1 cellular context compared by ENCODE assay signal in the genomic region with DNA sequence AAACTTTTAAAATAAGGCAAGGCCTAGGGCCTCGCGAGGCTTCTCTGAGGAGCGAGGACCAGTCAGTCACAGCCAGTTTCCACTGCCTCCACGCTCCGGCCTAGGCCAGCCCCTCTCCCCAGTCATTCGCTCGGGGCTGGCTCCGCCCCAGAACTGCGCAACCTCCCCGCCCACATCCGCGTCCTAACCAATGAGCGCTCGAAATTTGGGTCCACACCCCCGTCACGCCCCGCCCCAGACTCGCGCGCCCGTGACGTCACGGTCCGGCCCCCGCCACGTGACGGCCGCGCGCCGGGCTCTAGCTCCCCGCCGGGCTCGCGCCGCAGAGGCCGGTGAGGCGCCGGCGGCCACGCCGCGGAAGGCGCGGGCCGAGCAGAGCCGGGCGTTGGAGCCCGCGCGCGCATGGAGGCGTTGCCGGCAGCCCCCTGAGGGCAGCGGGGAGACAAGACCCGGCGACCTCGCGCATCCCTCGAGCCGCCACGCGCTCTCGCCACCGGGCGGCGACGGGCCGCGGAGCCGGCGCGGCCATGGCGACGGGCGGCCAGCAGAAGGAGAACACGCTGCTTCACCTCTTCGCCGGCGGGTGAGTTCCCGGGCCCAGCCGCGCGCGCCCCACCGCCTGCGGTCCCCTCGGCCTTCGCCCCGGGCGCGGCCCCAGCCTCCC.
TF ChIP-seq lines count a peak whose summit lies in the region.

A gene with protein sequence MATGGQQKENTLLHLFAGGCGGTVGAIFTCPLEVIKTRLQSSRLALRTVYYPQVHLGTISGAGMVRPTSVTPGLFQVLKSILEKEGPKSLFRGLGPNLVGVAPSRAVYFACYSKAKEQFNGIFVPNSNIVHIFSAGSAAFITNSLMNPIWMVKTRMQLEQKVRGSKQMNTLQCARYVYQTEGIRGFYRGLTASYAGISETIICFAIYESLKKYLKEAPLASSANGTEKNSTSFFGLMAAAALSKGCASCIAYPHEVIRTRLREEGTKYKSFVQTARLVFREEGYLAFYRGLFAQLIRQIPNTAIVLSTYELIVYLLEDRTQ (plus strand): TSS at position 301 of the 664 bp plus-strand sequence. CDS start 227 bp downstream, at position 528.

TF ChIP-seq in HepG2, 621 proteins besides CTCF, POLR2A, EP300 and RAD21 (continued from another document and continues in another):
- TF ChIP-seq SP140L (CRISPR knock-in tag; IDR thresholded peaks at IDR 0.05; ENCODE audit: borderline replicate concordance) (no peak; the same call in 1 of the 2 replicates), MEIS2 (CRISPR knock-in tag; IDR thresholded peaks at IDR 0.05) (no peak; the same call in none of the 2 replicates), DR1 (CRISPR knock-in tag; IDR thresholded peaks at IDR 0.05) (peak; percentile 64; the same call in 1 of the 2 replicates), DPF2 (CRISPR knock-in tag; IDR thresholded peaks at IDR 0.05; ENCODE audit: borderline replicate concordance, low read depth) (no peak; the same call in 1 of the 2 replicates), ZBTB7A (CRISPR knock-in tag; IDR thresholded peaks at IDR 0.05) (no peak), SRY (CRISPR knock-in tag; IDR thresholded peaks at IDR 0.05) (peak; percentile 60), ZNF235 (CRISPR knock-in tag; IDR thresholded peaks at IDR 0.05; ENCODE audit: borderline replicate concordance) (no peak), NCOA1 (CRISPR knock-in tag; IDR thresholded peaks at IDR 0.05) (no peak), KDM4B (CRISPR knock-in tag; IDR thresholded peaks at IDR 0.05) (no peak), PPARG (CRISPR knock-in tag; conservative IDR thresholded peaks at IDR 0.05) (no peak), ZNF652 (CRISPR knock-in tag; IDR thresholded peaks at IDR 0.05; ENCODE audit: borderline replicate concordance, low read depth) (no peak), NKX3-1 (CRISPR knock-in tag; IDR thresholded peaks at IDR 0.05) (no peak; the same call in 1 of the 2 replicates), ZBTB21 (CRISPR knock-in tag; IDR thresholded peaks at IDR 0.05) (no peak), STAG1 (CRISPR knock-in tag; IDR thresholded peaks at IDR 0.05) (no peak), ZNF724P (CRISPR knock-in tag; IDR thresholded peaks at IDR 0.05; ENCODE audit: borderline replicate concordance) (no peak), GTF3A (CRISPR knock-in tag; conservative IDR thresholded peaks at IDR 0.05) (no peak), ZNF547 (CRISPR knock-in tag; IDR thresholded peaks at IDR 0.05) (no peak; the same call in 1 of the 2 replicates), ZFP1 (CRISPR knock-in tag; IDR thresholded peaks at IDR 0.05) (0 out of 2 replicates have a peak, but pooled peaks have one; percentile 48), CHD2 (IDR thresholded peaks at IDR 0.05; ENCODE audit: low read depth, low read length) (peak; percentile 93), SOX5 (CRISPR knock-in tag; IDR thresholded peaks at IDR 0.05; ENCODE audit: borderline replicate concordance) (peak; percentile 57), ZNF317 (CRISPR knock-in tag; IDR thresholded peaks at IDR 0.05) (peak; percentile 72), ZFP82 (CRISPR knock-in tag; IDR thresholded peaks at IDR 0.05; ENCODE audit: borderline replicate concordance) (no peak), PCBP1 (IDR thresholded peaks at IDR 0.05; ENCODE audit: borderline replicate concordance, low read depth, low read length) (no peak), AKAP8 (CRISPR knock-in tag; IDR thresholded peaks at IDR 0.05) (peak; percentile 54; the same call in 1 of the 2 replicates), ZNF788 (CRISPR knock-in tag; IDR thresholded peaks at IDR 0.05; ENCODE audit: borderline replicate concordance) (0 out of 2 replicates have a peak, but pooled peaks have one; percentile 16), KAT7 (CRISPR knock-in tag; IDR thresholded peaks at IDR 0.05; ENCODE audit: borderline replicate concordance) (no peak), MAFG (CRISPR knock-in tag; IDR thresholded peaks at IDR 0.05) (no peak), ZBTB8A (CRISPR knock-in tag; IDR thresholded peaks at IDR 0.05; ENCODE audit: borderline replicate concordance, low read depth) (no peak), ZNF510 (CRISPR knock-in tag; IDR thresholded peaks at IDR 0.05; ENCODE audit: low read depth) (0 out of 2 replicates have a peak, but pooled peaks have one; percentile 21), FOXP1 (IDR thresholded peaks at IDR 0.05) (no peak), FOXP1 (CRISPR knock-in tag; IDR thresholded peaks at IDR 0.05) (peak; percentile 17; the same call in 1 of the 2 replicates), CBFB (CRISPR knock-in tag; IDR thresholded peaks at IDR 0.05) (peak; percentile 35; the same call in 1 of the 2 replicates), BRCA1 (CRISPR knock-in tag; IDR thresholded peaks at IDR 0.05) (no peak), ZNF782 (CRISPR knock-in tag; IDR thresholded peaks at IDR 0.05; ENCODE audit: borderline replicate concordance) (no peak), HDAC1 (CRISPR knock-in tag; IDR thresholded peaks at IDR 0.05) (no peak), ZBTB42 (CRISPR knock-in tag; IDR thresholded peaks at IDR 0.05) (no peak), HOXD1 (CRISPR knock-in tag; IDR thresholded peaks at IDR 0.05) (0 out of 2 replicates have a peak, but pooled peaks have one; percentile 60)
- TF ChIP-seq, protein P1, sequence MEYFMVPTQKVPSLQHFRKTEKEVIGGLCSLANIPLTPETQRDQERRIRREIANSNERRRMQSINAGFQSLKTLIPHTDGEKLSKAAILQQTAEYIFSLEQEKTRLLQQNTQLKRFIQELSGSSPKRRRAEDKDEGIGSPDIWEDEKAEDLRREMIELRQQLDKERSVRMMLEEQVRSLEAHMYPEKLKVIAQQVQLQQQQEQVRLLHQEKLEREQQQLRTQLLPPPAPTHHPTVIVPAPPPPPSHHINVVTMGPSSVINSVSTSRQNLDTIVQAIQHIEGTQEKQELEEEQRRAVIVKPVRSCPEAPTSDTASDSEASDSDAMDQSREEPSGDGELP (IDR thresholded peaks at IDR 0.05; ENCODE audit: borderline replicate concordance, low read depth): no peak
- TF ChIP-seq, protein P2, sequence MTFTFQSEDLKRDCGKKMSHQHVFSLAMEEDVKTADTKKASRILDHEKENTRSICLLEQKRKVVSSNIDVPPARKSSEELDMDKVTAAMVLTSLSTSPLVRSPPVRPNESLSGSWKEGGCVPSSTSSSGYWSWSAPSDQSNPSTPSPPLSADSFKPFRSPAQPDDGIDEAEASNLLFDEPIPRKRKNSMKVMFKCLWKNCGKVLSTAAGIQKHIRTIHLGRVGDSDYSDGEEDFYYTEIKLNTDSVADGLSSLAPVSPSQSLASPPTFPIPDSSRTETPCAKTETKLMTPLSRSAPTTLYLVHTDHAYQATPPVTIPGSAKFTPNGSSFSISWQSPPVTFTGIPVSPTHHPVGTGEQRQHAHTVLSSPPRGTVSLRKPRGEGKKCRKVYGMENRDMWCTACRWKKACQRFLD (CRISPR knock-in tag; IDR thresholded peaks at IDR 0.05; ENCODE audit: borderline replicate concordance): no peak
- TF ChIP-seq, protein P3, sequence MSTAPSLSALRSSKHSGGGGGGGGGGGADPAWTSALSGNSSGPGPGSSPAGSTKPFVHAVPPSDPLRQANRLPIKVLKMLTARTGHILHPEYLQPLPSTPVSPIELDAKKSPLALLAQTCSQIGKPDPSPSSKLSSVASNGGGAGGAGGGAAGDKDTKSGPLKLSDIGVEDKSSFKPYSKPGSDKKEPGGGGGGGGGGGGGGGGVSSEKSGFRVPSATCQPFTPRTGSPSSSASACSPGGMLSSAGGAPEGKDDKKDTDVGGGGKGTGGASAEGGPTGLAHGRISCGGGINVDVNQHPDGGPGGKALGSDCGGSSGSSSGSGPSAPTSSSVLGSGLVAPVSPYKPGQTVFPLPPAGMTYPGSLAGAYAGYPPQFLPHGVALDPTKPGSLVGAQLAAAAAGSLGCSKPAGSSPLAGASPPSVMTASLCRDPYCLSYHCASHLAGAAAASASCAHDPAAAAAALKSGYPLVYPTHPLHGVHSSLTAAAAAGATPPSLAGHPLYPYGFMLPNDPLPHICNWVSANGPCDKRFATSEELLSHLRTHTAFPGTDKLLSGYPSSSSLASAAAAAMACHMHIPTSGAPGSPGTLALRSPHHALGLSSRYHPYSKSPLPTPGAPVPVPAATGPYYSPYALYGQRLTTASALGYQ (CRISPR knock-in tag; IDR thresholded peaks at IDR 0.05): 0 out of 2 replicates have a peak, but pooled peaks have one; percentile 8
- TF ChIP-seq, protein P4, sequence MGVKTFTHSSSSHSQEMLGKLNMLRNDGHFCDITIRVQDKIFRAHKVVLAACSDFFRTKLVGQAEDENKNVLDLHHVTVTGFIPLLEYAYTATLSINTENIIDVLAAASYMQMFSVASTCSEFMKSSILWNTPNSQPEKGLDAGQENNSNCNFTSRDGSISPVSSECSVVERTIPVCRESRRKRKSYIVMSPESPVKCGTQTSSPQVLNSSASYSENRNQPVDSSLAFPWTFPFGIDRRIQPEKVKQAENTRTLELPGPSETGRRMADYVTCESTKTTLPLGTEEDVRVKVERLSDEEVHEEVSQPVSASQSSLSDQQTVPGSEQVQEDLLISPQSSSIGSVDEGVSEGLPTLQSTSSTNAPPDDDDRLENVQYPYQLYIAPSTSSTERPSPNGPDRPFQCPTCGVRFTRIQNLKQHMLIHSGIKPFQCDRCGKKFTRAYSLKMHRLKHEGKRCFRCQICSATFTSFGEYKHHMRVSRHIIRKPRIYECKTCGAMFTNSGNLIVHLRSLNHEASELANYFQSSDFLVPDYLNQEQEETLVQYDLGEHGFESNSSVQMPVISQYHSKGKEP (CRISPR knock-in tag; IDR thresholded peaks at IDR 0.05): no peak
- TF ChIP-seq, protein P5, sequence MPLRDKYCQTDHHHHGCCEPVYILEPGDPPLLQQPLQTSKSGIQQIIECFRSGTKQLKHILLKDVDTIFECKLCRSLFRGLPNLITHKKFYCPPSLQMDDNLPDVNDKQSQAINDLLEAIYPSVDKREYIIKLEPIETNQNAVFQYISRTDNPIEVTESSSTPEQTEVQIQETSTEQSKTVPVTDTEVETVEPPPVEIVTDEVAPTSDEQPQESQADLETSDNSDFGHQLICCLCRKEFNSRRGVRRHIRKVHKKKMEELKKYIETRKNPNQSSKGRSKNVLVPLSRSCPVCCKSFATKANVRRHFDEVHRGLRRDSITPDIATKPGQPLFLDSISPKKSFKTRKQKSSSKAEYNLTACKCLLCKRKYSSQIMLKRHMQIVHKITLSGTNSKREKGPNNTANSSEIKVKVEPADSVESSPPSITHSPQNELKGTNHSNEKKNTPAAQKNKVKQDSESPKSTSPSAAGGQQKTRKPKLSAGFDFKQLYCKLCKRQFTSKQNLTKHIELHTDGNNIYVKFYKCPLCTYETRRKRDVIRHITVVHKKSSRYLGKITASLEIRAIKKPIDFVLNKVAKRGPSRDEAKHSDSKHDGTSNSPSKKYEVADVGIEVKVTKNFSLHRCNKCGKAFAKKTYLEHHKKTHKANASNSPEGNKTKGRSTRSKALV (CRISPR knock-in tag; IDR thresholded peaks at IDR 0.05): no peak
- TF ChIP-seq, protein P6, sequence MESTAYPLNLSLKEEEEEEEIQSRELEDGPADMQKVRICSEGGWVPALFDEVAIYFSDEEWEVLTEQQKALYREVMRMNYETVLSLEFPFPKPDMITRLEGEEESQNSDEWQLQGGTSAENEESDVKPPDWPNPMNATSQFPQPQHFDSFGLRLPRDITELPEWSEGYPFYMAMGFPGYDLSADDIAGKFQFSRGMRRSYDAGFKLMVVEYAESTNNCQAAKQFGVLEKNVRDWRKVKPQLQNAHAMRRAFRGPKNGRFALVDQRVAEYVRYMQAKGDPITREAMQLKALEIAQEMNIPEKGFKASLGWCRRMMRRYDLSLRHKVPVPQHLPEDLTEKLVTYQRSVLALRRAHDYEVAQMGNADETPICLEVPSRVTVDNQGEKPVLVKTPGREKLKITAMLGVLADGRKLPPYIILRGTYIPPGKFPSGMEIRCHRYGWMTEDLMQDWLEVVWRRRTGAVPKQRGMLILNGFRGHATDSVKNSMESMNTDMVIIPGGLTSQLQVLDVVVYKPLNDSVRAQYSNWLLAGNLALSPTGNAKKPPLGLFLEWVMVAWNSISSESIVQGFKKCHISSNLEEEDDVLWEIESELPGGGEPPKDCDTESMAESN (CRISPR knock-in tag; conservative IDR thresholded peaks at IDR 0.05): no peak
- TF ChIP-seq, protein P7, sequence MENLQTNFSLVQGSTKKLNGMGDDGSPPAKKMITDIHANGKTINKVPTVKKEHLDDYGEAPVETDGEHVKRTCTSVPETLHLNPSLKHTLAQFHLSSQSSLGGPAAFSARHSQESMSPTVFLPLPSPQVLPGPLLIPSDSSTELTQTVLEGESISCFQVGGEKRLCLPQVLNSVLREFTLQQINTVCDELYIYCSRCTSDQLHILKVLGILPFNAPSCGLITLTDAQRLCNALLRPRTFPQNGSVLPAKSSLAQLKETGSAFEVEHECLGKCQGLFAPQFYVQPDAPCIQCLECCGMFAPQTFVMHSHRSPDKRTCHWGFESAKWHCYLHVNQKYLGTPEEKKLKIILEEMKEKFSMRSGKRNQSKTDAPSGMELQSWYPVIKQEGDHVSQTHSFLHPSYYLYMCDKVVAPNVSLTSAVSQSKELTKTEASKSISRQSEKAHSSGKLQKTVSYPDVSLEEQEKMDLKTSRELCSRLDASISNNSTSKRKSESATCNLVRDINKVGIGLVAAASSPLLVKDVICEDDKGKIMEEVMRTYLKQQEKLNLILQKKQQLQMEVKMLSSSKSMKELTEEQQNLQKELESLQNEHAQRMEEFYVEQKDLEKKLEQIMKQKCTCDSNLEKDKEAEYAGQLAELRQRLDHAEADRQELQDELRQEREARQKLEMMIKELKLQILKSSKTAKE (CRISPR knock-in tag; IDR thresholded peaks at IDR 0.05; ENCODE audit: borderline replicate concordance): no peak
- TF ChIP-seq, protein P8, sequence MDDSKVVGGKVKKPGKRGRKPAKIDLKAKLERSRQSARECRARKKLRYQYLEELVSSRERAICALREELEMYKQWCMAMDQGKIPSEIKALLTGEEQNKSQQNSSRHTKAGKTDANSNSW (CRISPR knock-in tag; IDR thresholded peaks at IDR 0.05; ENCODE audit: borderline replicate concordance): no peak
- TF ChIP-seq, protein P9, sequence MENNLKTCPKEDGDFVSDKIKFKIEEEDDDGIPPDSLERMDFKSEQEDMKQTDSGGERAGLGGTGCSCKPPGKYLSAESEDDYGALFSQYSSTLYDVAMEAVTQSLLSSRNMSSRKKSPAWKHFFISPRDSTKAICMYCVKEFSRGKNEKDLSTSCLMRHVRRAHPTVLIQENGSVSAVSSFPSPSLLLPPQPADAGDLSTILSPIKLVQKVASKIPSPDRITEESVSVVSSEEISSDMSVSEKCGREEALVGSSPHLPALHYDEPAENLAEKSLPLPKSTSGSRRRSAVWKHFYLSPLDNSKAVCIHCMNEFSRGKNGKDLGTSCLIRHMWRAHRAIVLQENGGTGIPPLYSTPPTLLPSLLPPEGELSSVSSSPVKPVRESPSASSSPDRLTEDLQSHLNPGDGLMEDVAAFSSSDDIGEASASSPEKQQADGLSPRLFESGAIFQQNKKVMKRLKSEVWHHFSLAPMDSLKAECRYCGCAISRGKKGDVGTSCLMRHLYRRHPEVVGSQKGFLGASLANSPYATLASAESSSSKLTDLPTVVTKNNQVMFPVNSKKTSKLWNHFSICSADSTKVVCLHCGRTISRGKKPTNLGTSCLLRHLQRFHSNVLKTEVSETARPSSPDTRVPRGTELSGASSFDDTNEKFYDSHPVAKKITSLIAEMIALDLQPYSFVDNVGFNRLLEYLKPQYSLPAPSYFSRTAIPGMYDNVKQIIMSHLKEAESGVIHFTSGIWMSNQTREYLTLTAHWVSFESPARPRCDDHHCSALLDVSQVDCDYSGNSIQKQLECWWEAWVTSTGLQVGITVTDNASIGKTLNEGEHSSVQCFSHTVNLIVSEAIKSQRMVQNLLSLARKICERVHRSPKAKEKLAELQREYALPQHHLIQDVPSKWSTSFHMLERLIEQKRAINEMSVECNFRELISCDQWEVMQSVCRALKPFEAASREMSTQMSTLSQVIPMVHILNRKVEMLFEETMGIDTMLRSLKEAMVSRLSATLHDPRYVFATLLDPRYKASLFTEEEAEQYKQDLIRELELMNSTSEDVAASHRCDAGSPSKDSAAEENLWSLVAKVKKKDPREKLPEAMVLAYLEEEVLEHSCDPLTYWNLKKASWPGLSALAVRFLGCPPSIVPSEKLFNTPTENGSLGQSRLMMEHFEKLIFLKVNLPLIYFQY (CRISPR knock-in tag; IDR thresholded peaks at IDR 0.05; ENCODE audit: borderline replicate concordance): no peak
